In genomic region chr15:45023659-45024320, GRCh38 we compare ENCODE assay signal across 8 cellular contexts. TPM values are rescaled to one million over a fixed set of nuclear protein-coding genes. Genes with fewer than 3 reads are reported as not detected.
DNase-seq lines count a peak whose midpoint lies in the region; ATAC-seq and TF ChIP-seq lines count a peak whose summit lies in the region.

No MANE protein-coding gene starts in this region.

- H3K9me3 ChIP-seq in CD4-positive, alpha-beta memory T cell (ENCODE audit: control insufficient read depth in 1 of 2, low read length in 2 of 2), result no peaks in the 10 kb centered on the region
- H3K9me3 ChIP-seq in heart left ventricle, result no peaks in the 10 kb centered on the region

- intact Hi-C loops in CD4-positive, alpha-beta memory T cell (cut with micrococcal nuclease), result no loop called here
- intact Hi-C loops in activated CD8-positive, alpha-beta T cell treated with anti-CD3 and anti-CD28 coated beads for 36 hours (cut with micrococcal nuclease), result no loop called here
- intact Hi-C loops in heart left ventricle (cut with DNase I), result loop anchor here in 1 of 10 donors (10.0 kb wide), 1 partner anchor 49 kb away; no protein-coding TSS in a partner anchor

- CTCF ChIA-PET in CD4-positive, alpha-beta memory T cell (lab: Charles Lee; ENCODE audit: partially characterized antibody), result interaction anchor here (1.1 kb wide), 1 partner anchor 13 kb away, joined by 5 read pairs; no protein-coding TSS in a partner anchor
- CTCF ChIA-PET in activated CD8-positive, alpha-beta T cell treated with anti-CD3 and anti-CD28 coated beads for 36 hours (lab: Charles Lee), result interaction anchor here (1.4 to 2.1 kb wide), 2 partner anchors 94 to 170 kb away, joined by 4 to 8 read pairs; no protein-coding TSS in a partner anchor

- DNase-seq in CD4-positive, alpha-beta memory T cell, result peak in 1 of 5 donors; percentile 4
- DNase-seq in HT-29 (ENCODE audit: low spot score) (peak; percentile 68), heart left ventricle (no peak), retinal pigment epithelial cell (ENCODE audit: low read depth) (no peak), inferior parietal cortex (ENCODE audit: extremely low spot score) (no peak)
- DNase-seq in activated CD8-positive, alpha-beta T cell treated with anti-CD3 and anti-CD28 coated beads for 36 hours, result no peak
- no peak for DNase-seq in stimulated activated CD4-positive, alpha-beta T cell treated with anti-CD3 and anti-CD28 coated beads, Interleukin-4, amount 100 ng/mL, for 4 hours

- peak overlapping the region; percentile 73 to 90 for H3K4me3 ChIP-seq in CD4-positive, alpha-beta memory T cell (ENCODE audit: low read length in 2 of 2)
- H3K4me3 ChIP-seq in heart left ventricle (peak overlapping the region; percentile 38 to 84 (median 68)), retinal pigment epithelial cell (ENCODE audit: low read length) (peak overlapping the region; percentile 74)

- WGBS in heart left ventricle, 4 donors, result 28 to 32% (median 31%) methylated on average over 5 of the region's 5 CpGs

- H3K4me3 Mint-ChIP-seq in CD4-positive, alpha-beta memory T cell, result peak overlapping the region; percentile 88 to 92 (median 90)
- peak overlapping the region; percentile 80 for H3K4me3 Mint-ChIP-seq in activated CD8-positive, alpha-beta T cell treated with anti-CD3 and anti-CD28 coated beads for 36 hours

- no peak for TF ChIP-seq POLR2A in heart left ventricle (IDR thresholded peaks at IDR 0.05)

- no peaks in the 10 kb centered on the region for H3K36me3 Mint-ChIP-seq in CD4-positive, alpha-beta memory T cell
- peaks cover 6% of the 10 kb centered on the region for H3K36me3 Mint-ChIP-seq in activated CD8-positive, alpha-beta T cell treated with anti-CD3 and anti-CD28 coated beads for 36 hours (ENCODE audit: low read depth)

- peaks cover 10 to 30% (median 13%) of the 10 kb centered on the region in 4 donors for H3K4me1 Mint-ChIP-seq in CD4-positive, alpha-beta memory T cell
- H3K4me1 Mint-ChIP-seq in activated CD8-positive, alpha-beta T cell treated with anti-CD3 and anti-CD28 coated beads for 36 hours (ENCODE audit: low read depth), result peaks cover 23% of the 10 kb centered on the region

- no peak for TF ChIP-seq CTCF in activated CD8-positive, alpha-beta T cell treated with anti-CD3 and anti-CD28 coated beads for 36 hours (IDR thresholded peaks at IDR 0.05)
- TF ChIP-seq CTCF in heart left ventricle (IDR thresholded peaks at IDR 0.05), result no peak
- no peak for TF ChIP-seq CTCF in retinal pigment epithelial cell (conservative IDR thresholded peaks at IDR 0.05; ENCODE audit: low read depth, low read length)

- ATAC-seq in activated CD8-positive, alpha-beta T cell treated with anti-CD3 and anti-CD28 coated beads for 36 hours, result no peak
- peak in 1 of 4 donors; percentile 6 for ATAC-seq in heart left ventricle
- ATAC-seq in HG03139 (IDR thresholded peaks at IDR 0.05; ENCODE audit: unreplicated experiment), result no peak

- POLR2A ChIA-PET in CD4-positive, alpha-beta memory T cell (lab: Charles Lee; ENCODE audit: partially characterized antibody), result interaction anchor here (1.1 kb wide), 1 partner anchor 312 kb away, joined by 5 read pairs; the partner anchor contains the start of genes B2M and PATL2
- POLR2A ChIA-PET in activated CD8-positive, alpha-beta T cell treated with anti-CD3 and anti-CD28 coated beads for 36 hours (lab: Charles Lee), result interaction anchor here (0.8 to 0.9 kb wide), 2 partner anchors 25 to 312 kb away, joined by 3 read pairs; partner anchors contain the start of genes B2M and PATL2

- peak overlapping the region in 6 of 7 donors; percentile 35 to 85 (median 52) for H3K27ac Mint-ChIP-seq in CD4-positive, alpha-beta memory T cell
- H3K27ac Mint-ChIP-seq in activated CD8-positive, alpha-beta T cell treated with anti-CD3 and anti-CD28 coated beads for 36 hours, result peak overlapping the region; percentile 75

- no peaks in the 10 kb centered on the region for H3K36me3 ChIP-seq in CD4-positive, alpha-beta memory T cell (ENCODE audit: insufficient read depth, low read length)
- H3K36me3 ChIP-seq in heart left ventricle, result no peaks in the 10 kb centered on the region

- H3K27me3 Mint-ChIP-seq in CD4-positive, alpha-beta memory T cell, result peaks cover 2 to 10% of the 10 kb centered on the region in 2 donors
- peaks cover 10% of the 10 kb centered on the region for H3K27me3 Mint-ChIP-seq in activated CD8-positive, alpha-beta T cell treated with anti-CD3 and anti-CD28 coated beads for 36 hours

- H3K27ac ChIP-seq in CD4-positive, alpha-beta memory T cell (ENCODE audit: low read depth, low read length), result no peak overlapping the region
- H3K27ac ChIP-seq in heart left ventricle, result peak overlapping the region in 10 of 12 donors; percentile 53 to 78 (median 70)

- H3K4me1 ChIP-seq in CD4-positive, alpha-beta memory T cell (ENCODE audit: insufficient read depth, low read length), result peaks cover 17% of the 10 kb centered on the region
- H3K4me1 ChIP-seq in heart left ventricle, result peaks cover 0 to 24% (median 12%) of the 10 kb centered on the region in 12 donors

- H3K27me3 ChIP-seq in CD4-positive, alpha-beta memory T cell (ENCODE audit: insufficient read depth, low read length), result no peaks in the 10 kb centered on the region
- H3K27me3 ChIP-seq in heart left ventricle, result peaks cover 0 to 13% (median 0%) of the 10 kb centered on the region in 9 donors

- H3K9me3 Mint-ChIP-seq in CD4-positive, alpha-beta memory T cell, result no peaks in the 10 kb centered on the region
- H3K9me3 Mint-ChIP-seq in activated CD8-positive, alpha-beta T cell treated with anti-CD3 and anti-CD28 coated beads for 36 hours, result no peaks in the 10 kb centered on the region

RNA-seq across cellular contexts. Expression of gene SORD, which starts 0.8 kb away (rescaled TPM):
- 1 to 10 TPM; 4.2 to 4.4 TPM for total RNA-seq in CD4-positive, alpha-beta memory T cell
- 1 to 10 TPM; 6.7 to 7.0 TPM for polyA plus RNA-seq in CD4-positive, alpha-beta memory T cell
- 207 and 238 TPM in 2 replicates for total RNA-seq in HT-29 (2014; rRNA removed; shearing (Covaris generic))
- 10 to 100 TPM; 27.9 to 28.7 TPM for total RNA-seq in activated CD8-positive, alpha-beta T cell treated with anti-CD3 and anti-CD28 coated beads for 36 hours
- total RNA-seq in heart left ventricle, result 10 to 100 TPM in 5 of 9 donors, 1 to 10 TPM in 4; 5.7 to 16.7 (median 11.0) TPM
- polyA plus RNA-seq in heart left ventricle, result 1 to 10 TPM; 3.4 to 6.4 TPM
